In the genomic region with DNA sequence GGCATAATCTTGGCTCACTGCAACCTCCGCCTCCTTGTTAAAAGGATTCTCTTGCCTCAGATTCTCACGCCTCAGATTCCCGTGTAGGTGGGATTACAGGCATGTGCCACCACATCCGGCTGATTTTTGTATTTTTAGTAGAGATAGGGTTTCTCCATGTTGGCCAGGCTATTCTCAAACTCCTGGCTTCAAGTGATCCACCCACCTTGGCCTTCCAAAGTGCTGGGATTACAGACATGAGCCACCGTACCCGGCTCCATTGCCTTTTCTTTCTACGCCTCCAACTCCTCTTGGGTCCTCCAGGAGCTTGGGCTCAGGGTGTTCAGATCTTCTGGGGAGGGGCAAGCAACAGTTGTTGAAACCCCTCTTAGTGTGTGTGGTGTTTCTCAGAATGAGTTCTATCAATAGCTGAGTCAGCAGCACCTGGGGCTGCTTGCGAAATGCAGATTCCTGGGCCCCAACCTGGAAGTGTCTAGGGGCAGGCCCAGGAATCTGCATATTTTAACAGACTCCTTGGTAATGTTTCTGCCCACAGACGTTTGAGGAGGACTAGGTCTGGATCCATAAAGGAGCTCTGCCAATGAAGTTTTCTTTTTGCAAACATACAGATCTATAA, we compare ENCODE assay signal across 28 cellular contexts. TPM values are rescaled to one million over a fixed set of nuclear protein-coding genes. Genes with fewer than 3 reads are reported as not detected.
"Had no signal": no experiment of that assay in that cellular context is flagged by ENCODE, and none has a peak within 500 bp of the region (broad histone marks: within the 10 kb centered on the region; RNA-seq: fewer than 3 reads in every experiment).

No MANE protein-coding gene starts in this region.

- DNase-seq: activated B cell treated with CpG ODN at 0.5 μM for 24 hours; activated CD4-positive, alpha-beta T cell treated with anti-CD3 and anti-CD28 coated beads for 36 hours; activated CD4-positive, alpha-beta T cell treated with anti-CD3 and anti-CD28 coated beads, Interleukin-2, amount 50 U/mL, for 4 hours; activated CD8-positive, alpha-beta memory T cell treated with anti-CD3 and anti-CD28 coated beads for 24 hours; activated CD8-positive, alpha-beta memory T cell treated with anti-CD3 and anti-CD28 coated beads, Interleukin-2, amount 50 U/mL, for 4 hours; activated naive CD4-positive, alpha-beta T cell; activated naive CD8-positive, alpha-beta T cell treated with anti-CD3 and anti-CD28 coated beads, Interleukin-2, amount 10 ng/mL, durations not matched to agents 7 days and 5 days; activated T-cell treated with anti-CD3 and anti-CD28 coated beads, Interleukin-2, amount 50 U/mL, for 24 hours; amygdala; body of pancreas; dermis blood vessel endothelial cell; effector memory CD4-positive, alpha-beta T cell; foreskin melanocyte; immature natural killer cell; kidney glomerular epithelial cell; left lung; natural killer cell; stimulated activated CD4-positive, alpha-beta T cell treated with anti-CD3 and anti-CD28 coated beads, Interleukin-2, amount 100 ng/mL, for 48 hours; stimulated activated CD8-positive, alpha-beta memory T cell treated with anti-CD3 and anti-CD28 coated beads, Interleukin-4, amount 100 ng/mL, for 48 hours; stimulated activated naive CD4-positive, alpha-beta T cell; T1000 had no signal

- H3K9me3 ChIP-seq: body of pancreas, left lung had no signal

- ATAC-seq: activated CD4-positive, alpha-beta T cell treated with anti-CD3 and anti-CD28 coated beads for 36 hours; activated T-helper 17 cell treated with anti-CD3 and anti-CD28 coated beads, Interleukin-2, amount 50 U/mL, for 72 hours; body of pancreas; left lung; natural killer cell had no signal

- H3K27ac Mint-ChIP-seq: activated B cell treated with CpG ODN at 0.5 μM for 24 hours; activated CD4-positive, alpha-beta T cell treated with anti-CD3 and anti-CD28 coated beads for 36 hours; activated naive CD8-positive, alpha-beta T cell treated with anti-CD3 and anti-CD28 coated beads, Interleukin-2, amount 10 ng/mL, durations not matched to agents 7 days and 5 days; activated T-cell treated with anti-CD3 and anti-CD28 coated beads, Interleukin-2, amount 50 U/mL, for 24 hours; activated T-helper 17 cell treated with anti-CD3 and anti-CD28 coated beads, Interleukin-2, amount 50 U/mL, for 72 hours; immature natural killer cell; mesothelial cell of epicardium; natural killer cell; T-helper 1 cell treated with Interleukin-12 subunit alpha and Interleukin-12 subunit beta and Interleukin-4 antibody, amounts not matched to agents 30 μg/mL and 1 μg/mL, for 36 hours; type B pancreatic cell had no signal

- H3K27ac ChIP-seq: body of pancreas, cardiac muscle cell, hepatocyte, left lung, thoracic aorta had no signal

- H3K4me1 ChIP-seq: left lung had no signal

- H3K36me3 Mint-ChIP-seq: activated naive CD8-positive, alpha-beta T cell treated with anti-CD3 and anti-CD28 coated beads, Interleukin-2, amount 10 ng/mL, durations not matched to agents 7 days and 5 days; natural killer cell; type B pancreatic cell had no signal

- H3K4me1 Mint-ChIP-seq: activated naive CD8-positive, alpha-beta T cell treated with anti-CD3 and anti-CD28 coated beads, Interleukin-2, amount 10 ng/mL, durations not matched to agents 7 days and 5 days; activated T-helper 17 cell treated with anti-CD3 and anti-CD28 coated beads, Interleukin-2, amount 50 U/mL, for 72 hours; mesothelial cell of epicardium; natural killer cell had no signal

- H3K4me3 ChIP-seq: body of pancreas, cardiac muscle cell, hepatocyte, left lung, thoracic aorta had no signal

- H3K4me2 ChIP-seq: hepatocyte had no signal

- H2AFZ ChIP-seq: hepatocyte had no signal

- H3K9me3 Mint-ChIP-seq: activated T-cell treated with anti-CD3 and anti-CD28 coated beads, Interleukin-2, amount 50 U/mL, for 24 hours; activated T-helper 17 cell treated with anti-CD3 and anti-CD28 coated beads, Interleukin-2, amount 50 U/mL, for 72 hours; mesothelial cell of epicardium; natural killer cell; T-helper 1 cell treated with Interleukin-12 subunit alpha and Interleukin-12 subunit beta and Interleukin-4 antibody, amounts not matched to agents 30 μg/mL and 1 μg/mL, for 36 hours; type B pancreatic cell had no signal

- H3K4me3 Mint-ChIP-seq: activated B cell treated with CpG ODN at 0.5 μM for 24 hours; activated CD4-positive, alpha-beta T cell treated with anti-CD3 and anti-CD28 coated beads for 36 hours; activated naive CD8-positive, alpha-beta T cell treated with anti-CD3 and anti-CD28 coated beads, Interleukin-2, amount 10 ng/mL, durations not matched to agents 7 days and 5 days; activated T-cell treated with anti-CD3 and anti-CD28 coated beads, Interleukin-2, amount 50 U/mL, for 24 hours; activated T-helper 17 cell treated with anti-CD3 and anti-CD28 coated beads, Interleukin-2, amount 50 U/mL, for 72 hours; immature natural killer cell; mesothelial cell of epicardium; natural killer cell; T-helper 1 cell treated with Interleukin-12 subunit alpha and Interleukin-12 subunit beta and Interleukin-4 antibody, amounts not matched to agents 30 μg/mL and 1 μg/mL, for 36 hours; type B pancreatic cell had no signal

- H3K36me3 ChIP-seq: cardiac muscle cell, left lung, thoracic aorta had no signal

RNA-seq across cellular contexts. Expression of gene SEC14L5, which starts 31.4 kb away (rescaled TPM):
- total RNA-seq: activated B cell treated with CpG ODN at 0.5 μM for 24 hours, dermis blood vessel endothelial cell had no signal
- polyA plus RNA-seq: cardiac muscle cell, immature natural killer cell had no signal

RNA-seq across cellular contexts. Expression of gene PPL, which starts 52.6 kb away (rescaled TPM):
- total RNA-seq: activated CD4-positive, alpha-beta T cell treated with anti-CD3 and anti-CD28 coated beads for 36 hours; activated naive CD8-positive, alpha-beta T cell treated with anti-CD3 and anti-CD28 coated beads, Interleukin-2, amount 10 ng/mL, durations not matched to agents 7 days and 5 days; activated T-helper 17 cell treated with anti-CD3 and anti-CD28 coated beads, Interleukin-2, amount 50 U/mL, for 72 hours; natural killer cell had no signal
